8 cellular contexts compared by ENCODE assay signal in genomic region chr15:90165659-90166489, GRCh38. TPM values are rescaled to one million over a fixed set of nuclear protein-coding genes. Genes with fewer than 3 reads are reported as not detected.
DNase-seq lines count a peak whose midpoint lies in the region; ATAC-seq and TF ChIP-seq lines count a peak whose summit lies in the region.

No MANE protein-coding gene starts in this region.

- no peaks in the 10 kb centered on the region for H3K9me3 Mint-ChIP-seq in activated CD8-positive, alpha-beta memory T cell treated with anti-CD3 and anti-CD28 coated beads, Interleukin-2, amount 10 ng/mL, durations not matched to agents 7 days and 5 days (ENCODE audit: low read depth)

- H3K27me3 Mint-ChIP-seq in activated CD8-positive, alpha-beta memory T cell treated with anti-CD3 and anti-CD28 coated beads, Interleukin-2, amount 10 ng/mL, durations not matched to agents 7 days and 5 days, result no peaks in the 10 kb centered on the region

- DNase-seq in activated CD8-positive, alpha-beta memory T cell treated with anti-CD3 and anti-CD28 coated beads, Interleukin-2, amount 10 ng/mL, durations not matched to agents 7 days and 5 days, result peak; percentile 44
- DNase-seq in activated CD8-positive, alpha-beta memory T cell treated with anti-CD3 and anti-CD28 coated beads, Interleukin-2, amount 50 U/mL, for 4 hours, result no peak
- DNase-seq in HuH-7 (ENCODE audit: low spot score) (peak; percentile 82), SJCRH30 (peak; percentile 64), erythroblast (lab: John Stamatoyannopoulos, UW) (peak; percentile 33 to 57), omental fat pad (ENCODE audit: low spot score) (peak; percentile 80)

- peaks cover 16% of the 10 kb centered on the region for H3K4me1 Mint-ChIP-seq in activated CD8-positive, alpha-beta memory T cell treated with anti-CD3 and anti-CD28 coated beads, Interleukin-2, amount 10 ng/mL, durations not matched to agents 7 days and 5 days

- H3K4me3 ChIP-seq in SJCRH30, result no peak overlapping the region

- no peak for TF ChIP-seq POLR2A in erythroblast (IDR thresholded peaks at IDR 0.05; ENCODE audit: low read length)

- CTCF ChIA-PET in activated CD8-positive, alpha-beta memory T cell treated with anti-CD3 and anti-CD28 coated beads, Interleukin-2, amount 10 ng/mL, durations not matched to agents 7 days and 5 days (lab: Charles Lee), result interaction anchor here (0.5 to 1.4 kb wide), 4 partner anchors 9 to 127 kb away, joined by 3 to 4 read pairs (median 3); no protein-coding TSS in a partner anchor

- H3K27ac Mint-ChIP-seq in activated CD8-positive, alpha-beta memory T cell treated with anti-CD3 and anti-CD28 coated beads, Interleukin-2, amount 10 ng/mL, durations not matched to agents 7 days and 5 days, result no peak overlapping the region

- no peak for ATAC-seq in activated CD8-positive, alpha-beta memory T cell treated with anti-CD3 and anti-CD28 coated beads, Interleukin-2, amount 10 ng/mL, durations not matched to agents 7 days and 5 days
- ATAC-seq in omental fat pad (ENCODE audit: low FRiP score), result peak; percentile 98
- no peak for ATAC-seq in HG02981 (IDR thresholded peaks at IDR 0.05; ENCODE audit: unreplicated experiment)
- ATAC-seq in GM18511 (IDR thresholded peaks at IDR 0.05; ENCODE audit: unreplicated experiment), result no peak

- H3K27ac ChIP-seq in SJCRH30, result no peak overlapping the region

- H3K4me1 ChIP-seq in SJCRH30, result no peaks in the 10 kb centered on the region; the same call in 1 of the 2 replicates

- H3K27me3 ChIP-seq in SJCRH30, result peaks cover 4% of the 10 kb centered on the region; the same call in 1 of the 2 replicates

- no peak overlapping the region for H3K4me3 Mint-ChIP-seq in activated CD8-positive, alpha-beta memory T cell treated with anti-CD3 and anti-CD28 coated beads, Interleukin-2, amount 10 ng/mL, durations not matched to agents 7 days and 5 days

- no peak for TF ChIP-seq CTCF in omental fat pad (IDR thresholded peaks at IDR 0.05)

- no peaks in the 10 kb centered on the region for H3K36me3 Mint-ChIP-seq in activated CD8-positive, alpha-beta memory T cell treated with anti-CD3 and anti-CD28 coated beads, Interleukin-2, amount 10 ng/mL, durations not matched to agents 7 days and 5 days

- no peaks in the 10 kb centered on the region for H3K36me3 ChIP-seq in SJCRH30

- no peaks in the 10 kb centered on the region for H3K9me3 ChIP-seq in SJCRH30 (replicated peaks)

RNA-seq across cellular contexts. Expression of gene SEMA4B, which starts 35.3 kb away (rescaled TPM):
- 10 to 100 TPM in 1 of 2 experiments, 1 to 10 TPM in 1; 6.0 to 13.8 TPM for total RNA-seq in activated CD8-positive, alpha-beta memory T cell treated with anti-CD3 and anti-CD28 coated beads, Interleukin-2, amount 10 ng/mL, durations not matched to agents 7 days and 5 days
- 2.1 and 2.2 TPM in 2 replicates for total RNA-seq in SJCRH30 (2014; rRNA removed; shearing (Covaris generic))
- total RNA-seq in omental fat pad, result 10 to 100 TPM in 3 of 4 donors, 1 to 10 TPM in 1; 9.3 to 24.4 (median 17.6) TPM
